8 cellular contexts compared by ENCODE assay signal in the genomic region with DNA sequence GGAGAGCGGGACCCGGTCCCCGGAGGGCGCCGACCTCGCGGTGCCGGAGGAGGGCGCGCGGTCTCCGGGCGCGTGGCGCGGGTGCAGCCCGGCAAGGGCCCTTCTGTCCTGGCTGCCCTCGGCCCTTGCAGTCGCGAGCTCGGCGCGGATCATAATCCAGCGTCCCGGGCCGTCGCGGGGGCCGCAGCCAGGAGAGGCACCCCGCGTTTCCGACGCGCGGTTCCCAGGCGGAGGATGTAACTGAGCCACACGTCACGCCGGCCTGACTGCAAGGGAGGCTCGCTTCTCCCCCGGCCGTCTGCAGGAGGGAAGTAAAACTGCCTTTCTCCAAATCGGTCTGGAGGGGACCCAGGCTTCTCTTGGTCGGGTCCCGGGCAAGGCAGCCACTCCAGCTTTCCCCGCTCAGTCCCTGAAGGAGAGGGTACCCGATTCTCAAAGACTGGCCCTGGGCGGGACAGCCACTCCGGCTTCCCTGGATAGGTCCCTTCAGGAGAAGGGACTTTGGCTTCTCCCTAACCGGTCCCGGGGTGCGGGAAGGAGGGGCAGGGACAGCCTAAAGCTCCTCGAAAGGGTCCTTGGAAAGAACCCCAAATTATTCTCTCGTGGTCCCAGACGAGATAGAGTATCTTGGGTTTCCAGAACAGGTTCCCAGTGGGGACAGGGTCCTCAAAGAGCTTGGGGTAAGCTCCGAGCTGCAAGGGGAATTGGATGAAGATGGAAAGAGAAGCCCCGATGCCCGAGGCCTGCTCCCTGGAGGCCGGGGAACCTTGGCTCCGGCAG. TPM values are rescaled to one million over a fixed set of nuclear protein-coding genes. Genes with fewer than 3 reads are reported as not detected.
A peak's percentile ranks its signal among the peaks of the same experiment; 100 is the strongest.
DNase-seq lines count a peak whose midpoint lies in the region; ATAC-seq lines count a peak whose summit lies in the region.

No MANE protein-coding gene starts in this region.

- peak; percentile 42 to 52 for DNase-seq in stimulated activated CD4-positive, alpha-beta T cell treated with anti-CD3 and anti-CD28 coated beads, Interleukin-2, amount 100 ng/mL, for 24 hours
- no peak for DNase-seq in hippocampal formation (lab: John Stamatoyannopoulos, UW)
- no peak for DNase-seq in ACHN

- no peaks in the 10 kb centered on the region for H3K9me3 ChIP-seq in HUES64 (ENCODE audit: insufficient read depth, low read depth, low read length)
- no peaks in the 10 kb centered on the region for H3K9me3 ChIP-seq in iPS-15b (ENCODE audit: control insufficient read depth, insufficient read depth, low read length)

- H3K27me3 Mint-ChIP-seq in activated naive CD4-positive, alpha-beta T cell treated with anti-CD3 and anti-CD28 coated beads, Interleukin-2, amount 50 U/mL, for 24 hours, result peaks cover 29% of the 10 kb centered on the region

- H3K9ac ChIP-seq in HUES64 (ENCODE audit: low read depth, low read length), result peak overlapping the region; percentile 62
- H3K9ac ChIP-seq in iPS-15b (ENCODE audit: low read depth, low read length), result peak overlapping the region; percentile 12

- ATAC-seq in GM21529 (IDR thresholded peaks at IDR 0.05; ENCODE audit: unreplicated experiment), result no peak
- ATAC-seq in HG02642 (IDR thresholded peaks at IDR 0.05; ENCODE audit: poor library complexity, unreplicated experiment), result no peak

- H3K36me3 Mint-ChIP-seq in activated naive CD4-positive, alpha-beta T cell treated with anti-CD3 and anti-CD28 coated beads, Interleukin-2, amount 50 U/mL, for 24 hours, result no peaks in the 10 kb centered on the region

- H3K36me3 ChIP-seq in HUES64 (ENCODE audit: insufficient read depth, low read length), result no peaks in the 10 kb centered on the region
- H3K36me3 ChIP-seq in iPS-15b (ENCODE audit: control insufficient read depth, insufficient read depth, low read length), result no peaks in the 10 kb centered on the region

- in situ Hi-C loops in ACHN (cut with HindIII; ENCODE audit: low pct_ligation_motif_present, low pct_unique_long_range_greater_than_20kb, low sequenced_read_pairs), result no loop called here

- H3K9me3 Mint-ChIP-seq in activated naive CD4-positive, alpha-beta T cell treated with anti-CD3 and anti-CD28 coated beads, Interleukin-2, amount 50 U/mL, for 24 hours, result no peaks in the 10 kb centered on the region

- WGBS in HUES64, result 1% methylated on average over 60 of the region's 60 CpGs

- H3K4me1 ChIP-seq in HUES64 (ENCODE audit: insufficient read depth, low read length) (peaks cover 37% of the 10 kb centered on the region), iPS-15b (ENCODE audit: control insufficient read depth, insufficient read depth, low read length) (peaks cover 31% of the 10 kb centered on the region)

- no peak overlapping the region for H3K27ac ChIP-seq in HUES64 (ENCODE audit: low read depth, low read length)

- no peak overlapping the region for H3K27ac Mint-ChIP-seq in activated naive CD4-positive, alpha-beta T cell treated with anti-CD3 and anti-CD28 coated beads, Interleukin-2, amount 50 U/mL, for 24 hours

- H3K4me1 Mint-ChIP-seq in activated naive CD4-positive, alpha-beta T cell treated with anti-CD3 and anti-CD28 coated beads, Interleukin-2, amount 50 U/mL, for 24 hours, result peaks cover 14% of the 10 kb centered on the region

- peak overlapping the region; percentile 88 for H3K4me3 Mint-ChIP-seq in activated naive CD4-positive, alpha-beta T cell treated with anti-CD3 and anti-CD28 coated beads, Interleukin-2, amount 50 U/mL, for 24 hours

- H3K4me3 ChIP-seq in HUES64 (ENCODE audit: low read length) (peak overlapping the region; percentile 55), iPS-15b (ENCODE audit: low read depth, low read length) (peak overlapping the region; percentile 69)

- H3K27me3 ChIP-seq in HUES64 (ENCODE audit: insufficient read depth, low read length) (peaks cover 76% of the 10 kb centered on the region), iPS-15b (ENCODE audit: control insufficient read depth, insufficient read depth, low read length) (peaks cover 79% of the 10 kb centered on the region)

RNA-seq across cellular contexts. Expression of a gene that starts 0.8 kb away (rescaled TPM):
- 4.4 TPM for polyA plus RNA-seq in HUES64 (2013, experiment 1 of 2)
- 6.5 TPM for polyA plus RNA-seq in HUES64 (2013, experiment 2 of 2)

Comparison
In these comparisons a context has a peak if more than half of its experiments do, and no peak if none do; other contexts are left out.
1. DNase-seq: peak in stimulated activated CD4-positive, alpha-beta T cell treated with anti-CD3 and anti-CD28 coated beads, Interleukin-2, amount 100 ng/mL, for 24 hours (2 of 2); none in hippocampal formation (0 of 2) and ACHN (single experiment).